12 cellular contexts compared by ENCODE assay signal in genomic region chr2:193463016-193463415, GRCh38.
"Had no signal": no experiment of that assay in that cellular context is flagged by ENCODE, and none has a peak within 500 bp of the region (broad histone marks: within the 10 kb centered on the region; RNA-seq: fewer than 3 reads in every experiment).

No MANE protein-coding gene starts in this region.

- ATAC-seq: activated CD8-positive, alpha-beta T cell treated with anti-CD3 and anti-CD28 coated beads for 36 hours; heart right ventricle; left lung; stimulated activated memory B cell treated with anti-CD40 and anti-IgM and Interleukin-4, amounts not matched to agents 10 μg/mL and 1 μg/mL and 100 μg/mL, for 72 hours had no signal

- DNase-seq: activated CD4-positive, alpha-beta T cell treated with anti-CD3 and anti-CD28 coated beads, Interleukin-2, amount 10 ng/mL, durations not matched to agents 24 days and 14 days; activated CD8-positive, alpha-beta T cell treated with anti-CD3 and anti-CD28 coated beads for 36 hours; activated naive CD4-positive, alpha-beta T cell treated with anti-CD3 and anti-CD28 coated beads for 36 hours; activated T-cell treated with anti-CD3 and anti-CD28 coated beads, Interleukin-2, amount 50 U/mL, for 1 hour; aorta; heart right ventricle; left lung; stimulated activated CD4-positive, alpha-beta T cell treated with anti-CD3 and anti-CD28 coated beads, Interleukin-4, amount 100 ng/mL, for 24 hours; T1000 had no signal

- H3K27ac ChIP-seq: coronary artery, heart right ventricle, left lung, skin epidermis had no signal

- H3K36me3 ChIP-seq: heart right ventricle, left lung had no signal

- H3K4me1 ChIP-seq: heart right ventricle, left lung had no signal

- H3K27me3 ChIP-seq: heart right ventricle, left lung had no signal

- H3K9me3 ChIP-seq: left lung had no signal

- H3K4me3 ChIP-seq: coronary artery, heart right ventricle, left lung, skin epidermis had no signal
